28 cellular contexts compared by ENCODE assay signal in the genomic region with DNA sequence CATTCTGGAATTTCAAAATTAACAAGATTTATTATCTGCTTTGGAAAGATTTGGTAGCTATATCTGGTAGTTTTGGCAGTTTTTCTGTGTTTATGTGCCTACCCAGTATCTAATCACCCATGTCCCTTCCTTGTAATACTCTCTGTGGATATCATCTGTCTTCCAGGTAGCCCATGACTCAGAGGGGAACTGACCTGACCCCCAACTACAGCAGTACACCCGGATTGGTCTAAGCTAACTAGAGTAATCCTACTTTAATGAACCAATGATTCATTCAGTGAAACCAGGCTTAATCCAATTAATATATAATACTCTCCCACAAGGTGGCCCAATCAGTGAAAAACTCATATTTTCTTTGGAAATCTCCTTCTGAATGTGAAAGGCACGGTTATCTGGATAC.
"Had no signal": no experiment of that assay in that cellular context is flagged by ENCODE, and none has a peak within 500 bp of the region (broad histone marks: within the 10 kb centered on the region; RNA-seq: fewer than 3 reads in every experiment).

No MANE protein-coding gene starts in this region.

- H3K9me3 ChIP-seq: lower lobe of right lung, neutrophil, ovary, prostate gland, right lobe of liver, suprapubic skin, thoracic aorta, upper lobe of right lung, uterus had no signal

- H3K27ac Mint-ChIP-seq: mesothelial cell of epicardium; natural killer cell; nephron progenitor cell; neural progenitor cell; stimulated activated naive CD8-positive, alpha-beta T cell treated with anti-CD3 and anti-CD28 coated beads, Interleukin-15, Interleukin-2, amounts not matched to agents 100 ng/mL and 50 ng/mL, for 24 hours had no signal

- H3K27ac ChIP-seq: left lung, lower lobe of right lung, neural progenitor cell, neutrophil, ovary, prostate gland, right atrium auricular region, right lobe of liver, suprapubic skin, thoracic aorta, tibial artery, upper lobe of right lung, uterus had no signal

- DNase-seq: hippocampal formation; kidney glomerular epithelial cell; left colon; left lung; lower lobe of right lung; mesendoderm; naive B cell; natural killer cell; nephron progenitor cell; occipital lobe; ovary; right lobe of liver; stimulated activated CD4-positive, alpha-beta T cell treated with anti-CD3 and anti-CD28 coated beads, Interleukin-1b, Interleukin-23, amount 100 ng/mL, for 48 hours; stimulated activated CD4-positive, alpha-beta T cell treated with anti-CD3 and anti-CD28 coated beads, Interleukin-4, amount 100 ng/mL, for 1 hour; stimulated activated naive B cell treated with anti-CD40 and anti-IgM and Interleukin-4, amounts not matched to agents 10 μg/mL and 1 μg/mL and 100 μg/mL, for 72 hours; tibial artery; trophoblast cell; upper lobe of right lung; uterus had no signal

- H3K36me3 Mint-ChIP-seq: natural killer cell had no signal

- H3K4me2 ChIP-seq: neural progenitor cell, smooth muscle cell had no signal

- H3K4me3 ChIP-seq: left lung, lower lobe of right lung, neural progenitor cell, ovary, prostate gland, right atrium auricular region, right lobe of liver, smooth muscle cell, suprapubic skin, thoracic aorta, tibial artery, upper lobe of right lung, uterus had no signal

- H3K4me1 Mint-ChIP-seq: naive B cell; natural killer cell; stimulated activated naive B cell treated with anti-CD40 and anti-IgM and Interleukin-4, amounts not matched to agents 10 μg/mL and 1 μg/mL and 100 μg/mL, for 72 hours had no signal

- H3K4me1 ChIP-seq: left lung, lower lobe of right lung, neural progenitor cell, prostate gland, right atrium auricular region, right lobe of liver, suprapubic skin, tibial artery, upper lobe of right lung, uterus had no signal

- H3K36me3 ChIP-seq: left lung, lower lobe of right lung, neural progenitor cell, neutrophil, ovary, prostate gland, right atrium auricular region, right lobe of liver, suprapubic skin, thoracic aorta, tibial artery, upper lobe of right lung, uterus had no signal

- H3K4me3 Mint-ChIP-seq: mesothelial cell of epicardium; naive B cell; natural killer cell; nephron progenitor cell; neural progenitor cell; stimulated activated naive B cell treated with anti-CD40 and anti-IgM and Interleukin-4, amounts not matched to agents 10 μg/mL and 1 μg/mL and 100 μg/mL, for 72 hours; stimulated activated naive CD8-positive, alpha-beta T cell treated with anti-CD3 and anti-CD28 coated beads, Interleukin-15, Interleukin-2, amounts not matched to agents 100 ng/mL and 50 ng/mL, for 24 hours had no signal

- H3K27me3 ChIP-seq: neural progenitor cell, neutrophil, ovary, right atrium auricular region, right lobe of liver, uterus had no signal

- H3K9me3 Mint-ChIP-seq: natural killer cell; stimulated activated naive CD8-positive, alpha-beta T cell treated with anti-CD3 and anti-CD28 coated beads, Interleukin-15, Interleukin-2, amounts not matched to agents 100 ng/mL and 50 ng/mL, for 24 hours had no signal

- H2AFZ ChIP-seq: neural progenitor cell had no signal

- H3K9ac ChIP-seq: neural progenitor cell had no signal
